8 cellular contexts compared by ENCODE assay signal in the genomic region with DNA sequence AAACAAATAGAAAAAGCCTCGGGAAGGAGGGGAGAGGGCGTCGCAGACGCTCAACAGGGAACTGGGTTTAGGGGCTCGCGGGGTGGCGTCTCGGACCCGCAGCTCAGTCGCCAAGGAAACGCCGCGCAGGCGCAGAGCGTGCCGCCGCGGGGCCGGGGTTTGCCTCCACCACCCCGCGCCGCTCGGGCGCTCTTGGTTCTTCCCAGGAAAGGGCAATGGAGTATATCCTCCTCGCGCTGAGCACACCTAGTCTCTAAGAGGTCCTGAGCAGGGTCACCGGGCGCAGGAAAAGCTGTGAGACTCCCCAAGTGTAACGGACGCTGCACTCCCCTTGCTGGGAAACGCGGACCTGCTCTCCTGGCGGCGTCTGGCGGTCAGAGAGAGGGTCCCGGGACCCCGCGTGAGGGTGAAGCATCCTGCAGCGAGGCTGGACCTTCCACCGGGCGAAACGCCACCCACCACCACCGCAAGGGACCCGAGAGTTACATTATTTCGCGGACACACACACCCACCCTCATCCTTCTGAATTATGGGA. TPM values are rescaled to one million over a fixed set of nuclear protein-coding genes. Genes with fewer than 3 reads are reported as not detected.
DNase-seq lines count a peak whose midpoint lies in the region; ATAC-seq and TF ChIP-seq lines count a peak whose summit lies in the region.

No MANE protein-coding gene starts in this region.

- H3K4me1 ChIP-seq in endodermal cell (ENCODE audit: control insufficient read depth, insufficient read depth, low read length) (peaks cover 17% of the 10 kb centered on the region), mucosa of stomach (ENCODE audit: control insufficient read depth, insufficient read depth, low read length) (no peaks in the 10 kb centered on the region), subcutaneous abdominal adipose tissue (ENCODE audit: control insufficient read depth in 5 of 5, insufficient read depth in 5 of 5, low read length in 5 of 5) (peaks cover 0 to 29% (median 25%) of the 10 kb centered on the region in 5 donors)

- H3K4me1 Mint-ChIP-seq in activated CD8-positive, alpha-beta T cell treated with anti-CD3 and anti-CD28 coated beads for 36 hours (ENCODE audit: low read depth), result peaks cover 10% of the 10 kb centered on the region
- peaks cover 45% of the 10 kb centered on the region for H3K4me1 Mint-ChIP-seq in endodermal cell

- no peaks in the 10 kb centered on the region for H3K27me3 ChIP-seq in endodermal cell (ENCODE audit: control insufficient read depth, insufficient read depth, low read length, poor library complexity, severe bottlenecking)
- H3K27me3 ChIP-seq in mucosa of stomach (ENCODE audit: control insufficient read depth, insufficient read depth, low read length), result peaks cover 10% of the 10 kb centered on the region
- H3K27me3 ChIP-seq in subcutaneous abdominal adipose tissue (ENCODE audit: control insufficient read depth in 5 of 5, insufficient read depth in 4 of 5, low read length in 5 of 5), result peaks cover 0 to 13% (median 9%) of the 10 kb centered on the region in 5 donors

- H3K36me3 ChIP-seq in endodermal cell (ENCODE audit: control insufficient read depth, insufficient read depth, low read length), result no peaks in the 10 kb centered on the region
- no peaks in the 10 kb centered on the region for H3K36me3 ChIP-seq in mucosa of stomach (ENCODE audit: control insufficient read depth, insufficient read depth, low read length)
- H3K36me3 ChIP-seq in subcutaneous abdominal adipose tissue (ENCODE audit: control insufficient read depth in 5 of 5, insufficient read depth in 5 of 5, low read length in 5 of 5), result no peaks in the 10 kb centered on the region

- TF ChIP-seq CTCF in activated CD8-positive, alpha-beta T cell treated with anti-CD3 and anti-CD28 coated beads for 36 hours (IDR thresholded peaks at IDR 0.05), result no peak
- TF ChIP-seq CTCF in endodermal cell (conservative IDR thresholded peaks at IDR 0.05), result no peak

- H3K27ac Mint-ChIP-seq in activated CD8-positive, alpha-beta T cell treated with anti-CD3 and anti-CD28 coated beads for 36 hours, result no peak overlapping the region
- H3K27ac Mint-ChIP-seq in endodermal cell, result peak overlapping the region; percentile 83

- CTCF ChIA-PET in activated CD8-positive, alpha-beta T cell treated with anti-CD3 and anti-CD28 coated beads for 36 hours (lab: Charles Lee), result interaction anchor here (0.9 to 1.5 kb wide), 3 partner anchors 15 to 126 kb away, joined by 3 to 5 read pairs (median 3); a partner anchor contains a TSS

- peak; percentile 30 for DNase-seq in DMS79 treated with DMSO at 0.1 percent for 48 hours (lab: John Stamatoyannopoulos, UW)
- no peak for DNase-seq in DMS79 (lab: John Stamatoyannopoulos, UW)
- peak; percentile 55 for DNase-seq in NCI-H2227 treated with DMSO at 0.1 percent for 48 hours (lab: John Stamatoyannopoulos, UW)
- peak; percentile 53 for DNase-seq in activated CD8-positive, alpha-beta T cell treated with anti-CD3 and anti-CD28 coated beads for 36 hours
- peak; percentile 95 for DNase-seq in endodermal cell

- WGBS in endodermal cell (ENCODE audit: insufficient coverage in 1 of 2, insufficient read length in 1 of 2), 2 experiments, result 0% methylated on average over 21 to 46 of the region's 46 CpGs

- H3K27ac ChIP-seq in endodermal cell (ENCODE audit: low read depth, low read length) (peak overlapping the region; percentile 60), subcutaneous abdominal adipose tissue (ENCODE audit: low read depth, low read length) (no peak overlapping the region)

- no peaks in the 10 kb centered on the region for H3K9me3 ChIP-seq in endodermal cell (ENCODE audit: control insufficient read depth, low read length)
- H3K9me3 ChIP-seq in mucosa of stomach (ENCODE audit: control insufficient read depth, low read length), result no peaks in the 10 kb centered on the region
- H3K9me3 ChIP-seq in subcutaneous abdominal adipose tissue (ENCODE audit: control insufficient read depth in 5 of 5, low read length in 5 of 5), result no peaks in the 10 kb centered on the region

- POLR2A ChIA-PET in activated CD8-positive, alpha-beta T cell treated with anti-CD3 and anti-CD28 coated beads for 36 hours (lab: Charles Lee), result interaction anchor here (0.8 kb wide), 1 partner anchor 110 kb away, joined by 3 read pairs; a partner anchor contains a TSS

- peaks cover 42% of the 10 kb centered on the region for H3K27me3 Mint-ChIP-seq in activated CD8-positive, alpha-beta T cell treated with anti-CD3 and anti-CD28 coated beads for 36 hours
- H3K27me3 Mint-ChIP-seq in endodermal cell (ENCODE audit: insufficient read depth), result peaks cover 12% of the 10 kb centered on the region

- no peaks in the 10 kb centered on the region for H3K9me3 Mint-ChIP-seq in activated CD8-positive, alpha-beta T cell treated with anti-CD3 and anti-CD28 coated beads for 36 hours
- no peaks in the 10 kb centered on the region for H3K9me3 Mint-ChIP-seq in endodermal cell

- H3K9ac ChIP-seq in endodermal cell (ENCODE audit: extremely low read depth, low read length, poor library complexity, severe bottlenecking) (peak overlapping the region; percentile 80), mucosa of stomach (ENCODE audit: low read length) (peak overlapping the region; percentile 92), subcutaneous abdominal adipose tissue (ENCODE audit: low read length in 5 of 5) (peak overlapping the region; percentile 56 to 75 (median 64))

- no peaks in the 10 kb centered on the region for H3K36me3 Mint-ChIP-seq in activated CD8-positive, alpha-beta T cell treated with anti-CD3 and anti-CD28 coated beads for 36 hours (ENCODE audit: low read depth)
- H3K36me3 Mint-ChIP-seq in endodermal cell (ENCODE audit: low read depth), result no peaks in the 10 kb centered on the region

- H3K4me3 Mint-ChIP-seq in activated CD8-positive, alpha-beta T cell treated with anti-CD3 and anti-CD28 coated beads for 36 hours, result peak overlapping the region; percentile 75
- H3K4me3 Mint-ChIP-seq in endodermal cell, result peak overlapping the region; percentile 98

- intact Hi-C loops in activated CD8-positive, alpha-beta T cell treated with anti-CD3 and anti-CD28 coated beads for 36 hours (cut with micrococcal nuclease), result no loop called here

- ATAC-seq in HG03025 (IDR thresholded peaks at IDR 0.05; ENCODE audit: low FRiP score, unreplicated experiment), result peak; percentile 30
- peak; percentile 45 for ATAC-seq in activated CD8-positive, alpha-beta T cell treated with anti-CD3 and anti-CD28 coated beads for 36 hours

- peak overlapping the region; percentile 97 for H3K4me3 ChIP-seq in endodermal cell (ENCODE audit: low read length)
- peak overlapping the region; percentile 94 for H3K4me3 ChIP-seq in mucosa of stomach (ENCODE audit: low read length)
- H3K4me3 ChIP-seq in subcutaneous abdominal adipose tissue (ENCODE audit: low read depth in 1 of 5, low read length in 5 of 5), result peak overlapping the region; percentile 74 to 91 (median 83)

RNA-seq across cellular contexts. Expression of a gene that starts 0.7 kb away (rescaled TPM):
- under 1 TPM; 0.20 to 0.32 TPM for total RNA-seq in activated CD8-positive, alpha-beta T cell treated with anti-CD3 and anti-CD28 coated beads for 36 hours
- 10 to 100 TPM; 12.0 to 12.4 TPM for total RNA-seq in endodermal cell
- 24.1 TPM for polyA plus RNA-seq in endodermal cell (2013, experiment 1 of 2)
- 23.9 TPM for polyA plus RNA-seq in endodermal cell (2013, experiment 2 of 2)

Comparison
In these comparisons a context has a peak if more than half of its experiments do, and no peak if none do; other contexts are left out.
1. RNA of a gene that starts 0.7 kb away (total RNA-seq): 12.0 to 12.4 TPM in endodermal cell; 0.20 to 0.32 TPM in activated CD8-positive, alpha-beta T cell treated with anti-CD3 and anti-CD28 coated beads for 36 hours; every median in the first group is over 4 times any median in the second.
2. Peak in every context shown above with its lines, with median percentiles within 50 percentile points of each other: H3K4me3 ChIP-seq and H3K9ac ChIP-seq.